In genomic region chr16:9008335-9009260, GRCh38 we compare ENCODE assay signal across 8 cellular contexts. TPM values are rescaled to one million over a fixed set of nuclear protein-coding genes. Genes with fewer than 3 reads are reported as not detected.
DNase-seq lines count a peak whose midpoint lies in the region; ATAC-seq, FAIRE-seq and TF ChIP-seq lines count a peak whose summit lies in the region.

No MANE protein-coding gene starts in this region.

- no peaks in the 10 kb centered on the region for H3K9me3 Mint-ChIP-seq in endothelial cell (ENCODE audit: unreplicated experiment)

- no peak for TF ChIP-seq POLR2A in A549 (IDR thresholded peaks at IDR 0.05; ENCODE audit: low read length)

- POLR2A ChIA-PET in A549 (lab: Yijun Ruan, JAX): interaction anchor here (0.8 to 1.5 kb wide), 5 partner anchors 39 to 147 kb away, joined by 3 to 11 read pairs (median 3); partner anchors contain the start of genes CARHSP1 and HAPSTR1

- H3K4me1 ChIP-seq in A549 (peaks cover 3% of the 10 kb centered on the region; the same call in 1 of the 3 replicates), mucosa of stomach (ENCODE audit: control insufficient read depth, insufficient read depth, low read length) (peaks cover 16% of the 10 kb centered on the region)

- no peak overlapping the region for H3K4me3 Mint-ChIP-seq in endothelial cell (ENCODE audit: unreplicated experiment)

- CTCF ChIA-PET in A549 (lab: Yijun Ruan, JAX): interaction anchor here (0.6 to 4.2 kb wide), 63 partner anchors 10 to 436 kb away, joined by 3 to 73 read pairs (median 5); partner anchors contain the start of genes HAPSTR1, LITAFD and USP7

- peak overlapping the region; percentile 63 for H3K4me2 ChIP-seq in A549

- peak overlapping the region; percentile 70 for H3K9ac ChIP-seq in mucosa of stomach (ENCODE audit: low read length)

- H3K36me3 Mint-ChIP-seq in endothelial cell (ENCODE audit: low read depth, unreplicated experiment): peaks cover 3% of the 10 kb centered on the region

- peak; percentile 83 for TF ChIP-seq CTCF in A549 (IDR thresholded peaks at IDR 0.05)
- peak; percentile 73 for TF ChIP-seq CTCF in endothelial cell (IDR thresholded peaks at IDR 0.05; ENCODE audit: unreplicated experiment)

- H3K4me1 Mint-ChIP-seq in endothelial cell (ENCODE audit: unreplicated experiment): no peaks in the 10 kb centered on the region

- no peaks in the 10 kb centered on the region for H3K27me3 Mint-ChIP-seq in endothelial cell (ENCODE audit: unreplicated experiment)

- no peaks in the 10 kb centered on the region for H3K36me3 ChIP-seq in mucosa of stomach (ENCODE audit: control insufficient read depth, insufficient read depth, low read length)

- TF ChIP-seq RAD21 in A549 (conservative IDR thresholded peaks at IDR 0.05 in 1 of 2, IDR thresholded peaks at IDR 0.05 in 1 of 2): peak; percentile 87

- no peaks in the 10 kb centered on the region; the same call in 2 of the 3 replicates for H3K9me3 ChIP-seq in A549
- no peaks in the 10 kb centered on the region for H3K9me3 ChIP-seq in mucosa of stomach (ENCODE audit: control insufficient read depth, low read length)

- H3K27ac Mint-ChIP-seq in endothelial cell (ENCODE audit: unreplicated experiment): no peak overlapping the region

- no peak overlapping the region for H3K4me3 ChIP-seq in A549
- H3K4me3 ChIP-seq in mucosa of stomach (ENCODE audit: low read length): no peak overlapping the region

- no peak for TF ChIP-seq EP300 in A549 (IDR thresholded peaks at IDR 0.05)

- no peak for FAIRE-seq in A549 (lab: Jason Lieb, UNC)

- no peaks in the 10 kb centered on the region for H3K27me3 ChIP-seq in mucosa of stomach (ENCODE audit: control insufficient read depth, insufficient read depth, low read length)

- ATAC-seq in A549 (peak; percentile 100), GM18502 (IDR thresholded peaks at IDR 0.05; ENCODE audit: poor library complexity, unreplicated experiment) (peak; percentile 91), HG03135 (IDR thresholded peaks at IDR 0.05; ENCODE audit: unreplicated experiment) (peak; percentile 78)

- DNase-seq in A549 (ENCODE audit: low read depth in 1 of 2, low spot score in 1 of 2) (peak; percentile 74 to 97), NCI-H82 (lab: John Stamatoyannopoulos, UW) (peak; percentile 80), endothelial cell (ENCODE audit: low spot score) (peak; percentile 87)
- DNase-seq in activated CD8-positive, alpha-beta memory T cell treated with anti-CD3 and anti-CD28 coated beads for 48 hours (ENCODE audit: low read depth in 2 of 3, low spot score in 2 of 3): peak; percentile 28 to 35 (median 32)
- DNase-seq in stimulated activated CD8-positive, alpha-beta memory T cell treated with anti-CD3 and anti-CD28 coated beads, Interleukin-4, amount 100 ng/mL, for 24 hours (ENCODE audit: low read depth): peak; percentile 54

- WGBS in A549 (ENCODE audit: missing lambda C conversion rate): 37% methylated on average over 32 of the region's 34 CpGs

- H3K27ac ChIP-seq in A549: peak overlapping the region; percentile 59 to 79

TF ChIP-seq in A549, 52 proteins besides CTCF, POLR2A, EP300 and RAD21:
- peak; percentile 86 for TF ChIP-seq SMC3 (IDR thresholded peaks at IDR 0.05)
- TF ChIP-seq CEBPB (IDR thresholded peaks at IDR 0.05): no peak

RNA-seq across cellular contexts. Expression of gene USP7, which starts 44.9 kb away (rescaled TPM):
- 39.6 and 78.6 TPM in 2 replicates for polyA plus RNA-seq in A549 (2011; rRNA removed)
- polyA plus RNA-seq in A549 (2012; cell fraction: cytosol; rRNA removed): 9.1 and 9.3 TPM in 2 replicates
- polyA plus RNA-seq in A549 (2012; cell fraction: nucleus; rRNA removed): 12.8 and 27.0 TPM in 2 replicates
- 65.7 to 66.6 TPM (median 65.9 TPM) in 3 replicates for polyA plus RNA-seq in A549 (2017; fragmentation: RNase III; extraction: RNeasy Plus Mini Kit Qiagen cat#74134 plus additional on column Dnase treatment)
- polyA minus RNA-seq in A549 (2011; rRNA and poly(A)+ RNA removed): 122 and 194 TPM in 2 replicates
- total RNA-seq in endothelial cell (ENCODE audit: unreplicated experiment): 122 TPM

Comparison
In these comparisons a context has a peak if more than half of its experiments do, and no peak if none do; other contexts are left out.
1. DNase-seq: peak in every context shown above with its lines; median percentile 87 in endothelial cell; 86 in A549; 80 in NCI-H82; 54 in stimulated activated CD8-positive, alpha-beta memory T cell treated with anti-CD3 and anti-CD28 coated beads, Interleukin-4, amount 100 ng/mL, for 24 hours; 32 in activated CD8-positive, alpha-beta memory T cell treated with anti-CD3 and anti-CD28 coated beads for 48 hours.